16 cellular contexts compared by ENCODE assay signal in genomic region chr4:26458104-26458503, GRCh38. TPM values are rescaled to one million over a fixed set of nuclear protein-coding genes. Genes with fewer than 3 reads are reported as not detected.
DNase-seq lines count a peak whose midpoint lies in the region; ATAC-seq and TF ChIP-seq lines count a peak whose summit lies in the region.
"Had no signal": no experiment of that assay in that cellular context is flagged by ENCODE, and none has a peak within 500 bp of the region (broad histone marks: within the 10 kb centered on the region; RNA-seq: fewer than 3 reads in every experiment).

No MANE protein-coding gene starts in this region.

- no peak overlapping the region for H2AK5ac ChIP-seq in neuronal stem cell (ENCODE audit: low read depth, low read length)

- no peak overlapping the region for H3K4ac ChIP-seq in neuronal stem cell (ENCODE audit: low read length)

- H3K4me3 ChIP-seq in DND-41 (ENCODE audit: low read depth in 1 of 2, low read length in 2 of 2) (no peak overlapping the region), astrocyte of the cerebellum (ENCODE audit: low read depth, low read length) (no peak overlapping the region), neuronal stem cell (ENCODE audit: low read length in 2 of 2) (no peak overlapping the region), upper lobe of right lung (no peak overlapping the region)
- H3K4me3 ChIP-seq: adrenal gland, dorsolateral prefrontal cortex, gastrocnemius medialis had no signal

- H3K27me3 ChIP-seq in DND-41 (ENCODE audit: insufficient read depth, low read length, poor library complexity) (no peaks in the 10 kb centered on the region), neuronal stem cell (ENCODE audit: control insufficient read depth in 3 of 3, insufficient read depth in 3 of 3, low read depth in 1 of 3, low read length in 3 of 3) (no peaks in the 10 kb centered on the region), upper lobe of right lung (no peaks in the 10 kb centered on the region)
- H3K27me3 ChIP-seq: adrenal gland, dorsolateral prefrontal cortex, gastrocnemius medialis had no signal

- H3K4me1 ChIP-seq in DND-41 (ENCODE audit: insufficient read depth, low read length) (peaks cover 14% of the 10 kb centered on the region), neuronal stem cell (ENCODE audit: control insufficient read depth in 2 of 2, insufficient read depth in 1 of 2, low read depth in 1 of 2, low read length in 2 of 2) (no peaks in the 10 kb centered on the region), upper lobe of right lung (no peaks in the 10 kb centered on the region)
- H3K4me1 ChIP-seq: adrenal gland, gastrocnemius medialis had no signal

- H3K79me2 ChIP-seq in DND-41 (ENCODE audit: insufficient read depth, low read length) = no peaks in the 10 kb centered on the region

- H3K23ac ChIP-seq in neuronal stem cell (ENCODE audit: low read depth, low read length, poor library complexity) = no peak overlapping the region

- no CpG with 5 or more reads among the region's 7 CpGs for WGBS in neuronal stem cell (ENCODE audit: extremely low coverage in 2 of 2, insufficient read length in 2 of 2, insufficient replicate concordance in 1 of 2), 2 donors

- no peak overlapping the region for H3K14ac ChIP-seq in neuronal stem cell (ENCODE audit: low read length)

- H3K9me3 ChIP-seq in DND-41 (ENCODE audit: insufficient read depth, low read length, severe bottlenecking) = no peaks in the 10 kb centered on the region
- no peaks in the 10 kb centered on the region for H3K9me3 ChIP-seq in neuronal stem cell (replicated peaks in 1 of 2; ENCODE audit: control insufficient read depth in 2 of 2, insufficient read depth in 1 of 2, low read depth in 1 of 2, low read length in 2 of 2)
- H3K9me3 ChIP-seq in upper lobe of right lung = no peaks in the 10 kb centered on the region
- H3K9me3 ChIP-seq: adrenal gland, gastrocnemius medialis had no signal

- H3K36me3 ChIP-seq in DND-41 (ENCODE audit: insufficient read depth, low read length) (no peaks in the 10 kb centered on the region), neuronal stem cell (replicated peaks in 1 of 2; ENCODE audit: control insufficient read depth in 2 of 2, insufficient read depth in 2 of 2, low read length in 2 of 2) (no peaks in the 10 kb centered on the region), upper lobe of right lung (no peaks in the 10 kb centered on the region)
- H3K36me3 ChIP-seq: adrenal gland, gastrocnemius medialis had no signal

- in situ Hi-C loops in astrocyte of the cerebellum (cut with HindIII; ENCODE audit: low sequenced_read_pairs) = loop anchor here (10.0 kb wide), 1 partner anchor 547 kb away; no protein-coding TSS in a partner anchor

- peak; percentile 44 for TF ChIP-seq CTCF in DND-41 (IDR thresholded peaks at IDR 0.05; ENCODE audit: borderline replicate concordance, extremely low read depth, low read length, poor library complexity, severe bottlenecking)
- TF ChIP-seq CTCF in astrocyte of the cerebellum (IDR thresholded peaks at IDR 0.05; ENCODE audit: low read depth, low read length, missing control alignments) = no peak
- TF ChIP-seq CTCF in upper lobe of right lung (IDR thresholded peaks at IDR 0.05) = no peak

- no peaks in the 10 kb centered on the region for H3K79me1 ChIP-seq in neuronal stem cell (ENCODE audit: low read depth, low read length)

- no peak overlapping the region for H2BK12ac ChIP-seq in neuronal stem cell (ENCODE audit: low read length)

- H2AFZ ChIP-seq in DND-41 (ENCODE audit: low read depth, low read length) (peak overlapping the region; percentile 52), neuronal stem cell (ENCODE audit: low read length) (peak overlapping the region; percentile 16)

- no peak overlapping the region for H4K91ac ChIP-seq in neuronal stem cell (ENCODE audit: low read depth, low read length, poor library complexity)

- H3K27ac ChIP-seq in DND-41 (ENCODE audit: low read length) (peak overlapping the region; percentile 36), neuronal stem cell (replicated peaks; ENCODE audit: low read length) (no peak overlapping the region), upper lobe of right lung (no peak overlapping the region)
- H3K27ac ChIP-seq: adrenal gland, dorsolateral prefrontal cortex, gastrocnemius medialis, HL-60, RWPE1 had no signal

- H4K8ac ChIP-seq in neuronal stem cell (ENCODE audit: low read depth, low read length) = no peak overlapping the region

- intact Hi-C loops in upper lobe of right lung (cut with DNase I) = loop anchor here (10.0 kb wide), 1 partner anchor 557 kb away; no protein-coding TSS in a partner anchor

- H2BK15ac ChIP-seq in neuronal stem cell (ENCODE audit: low read length) = no peak overlapping the region

- peak; percentile 41 for DNase-seq in DND-41
- DNase-seq in KG1 (lab: John Stamatoyannopoulos, UW) = peak; percentile 25
- DNase-seq in astrocyte of the cerebellum (ENCODE audit: low read depth) = peak; percentile 32
- no peak for DNase-seq in neuronal stem cell (ENCODE audit: low spot score)
- no peak for DNase-seq in NCI-H2227 (lab: John Stamatoyannopoulos, UW; ENCODE audit: unreplicated experiment)
- DNase-seq in upper lobe of right lung = no peak
- DNase-seq: adrenal gland, dorsolateral prefrontal cortex, gastrocnemius medialis, NCI-H1417, NCI-H524, substantia nigra, T1000 had no signal

- ATAC-seq in DND-41 (ENCODE audit: insufficient read depth, low read depth) = peak; percentile 85
- ATAC-seq in upper lobe of right lung = no peak
- ATAC-seq in GM21390 (IDR thresholded peaks at IDR 0.05; ENCODE audit: unreplicated experiment) = no peak
- ATAC-seq: gastrocnemius medialis had no signal

- H3K4me2 ChIP-seq in DND-41 (ENCODE audit: insufficient read depth, low read length) = peak overlapping the region; percentile 6; the same call in 1 of the 2 replicates
- no peak overlapping the region for H3K4me2 ChIP-seq in neuronal stem cell (ENCODE audit: insufficient read depth, low read length, poor library complexity, severe bottlenecking)

- H4K20me1 ChIP-seq in DND-41 (ENCODE audit: insufficient read depth, low read length) = no peaks in the 10 kb centered on the region

- H2BK5ac ChIP-seq in neuronal stem cell (ENCODE audit: low read length) = no peak overlapping the region

- no peak overlapping the region for H2BK120ac ChIP-seq in neuronal stem cell (ENCODE audit: low read depth, low read length)

- H3K9ac ChIP-seq in DND-41 (ENCODE audit: low read depth, low read length) (peak overlapping the region; percentile 31), neuronal stem cell (ENCODE audit: low read depth, low read length, poor library complexity) (no peak overlapping the region)

- no peak overlapping the region for H3K18ac ChIP-seq in neuronal stem cell (ENCODE audit: low read length)

RNA-seq across cellular contexts. Expression of gene CCKAR, which starts 32.2 kb away (rescaled TPM):
- polyA plus RNA-seq in neuronal stem cell (2013, experiment 1 of 2) = not detected
- polyA plus RNA-seq in neuronal stem cell (2013, experiment 2 of 2) = not detected
- not detected for total RNA-seq in upper lobe of right lung
- total RNA-seq: gastrocnemius medialis had no signal
- polyA plus RNA-seq: adrenal gland had no signal

Comparison
In these comparisons a context has a peak if more than half of its experiments do, and no peak if none do; other contexts are left out.
1. DNase-seq: peak in DND-41 (single experiment), KG1 (single experiment) and astrocyte of the cerebellum (single experiment); none in neuronal stem cell (single experiment), NCI-H2227 (single experiment) and upper lobe of right lung (single experiment).